In the genomic region with DNA sequence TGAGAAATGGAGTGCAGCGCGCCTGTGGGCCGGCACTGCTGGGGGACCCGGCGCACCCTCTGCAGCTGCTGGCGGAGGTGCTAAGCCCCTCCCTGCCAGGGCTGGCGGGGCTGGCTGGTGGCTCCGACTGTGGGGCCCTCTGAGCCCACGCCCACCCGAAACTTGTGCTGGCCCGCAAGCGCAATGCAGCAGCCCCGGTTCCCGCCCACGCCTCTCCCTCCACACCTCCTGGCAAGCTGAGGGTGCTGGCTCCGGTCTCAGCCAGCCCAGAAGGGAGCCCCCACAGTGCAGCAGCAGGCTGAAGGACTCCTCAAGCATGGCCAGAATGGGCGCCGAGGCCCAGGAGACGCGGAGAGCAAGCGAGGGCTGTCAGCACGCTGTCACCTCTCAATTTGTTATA, we compare ENCODE assay signal across 21 cellular contexts.
"Had no signal": no experiment of that assay in that cellular context is flagged by ENCODE, and none has a peak within 500 bp of the region (broad histone marks: within the 10 kb centered on the region; RNA-seq: fewer than 3 reads in every experiment).

No MANE protein-coding gene starts in this region.

- H2AFZ ChIP-seq: parathyroid adenoma had no signal

- H3K4me3 Mint-ChIP-seq: natural killer cell; stimulated activated effector memory CD8-positive, alpha-beta T cell treated with anti-CD3 and anti-CD28 coated beads, Interleukin-12 subunit alpha, Interleukin-12 subunit beta, amount 100 ng/mL, for 72 hours had no signal

- H3K9me3 ChIP-seq: lower lobe of right lung, neutrophil, psoas muscle, sigmoid colon, stomach, testis, upper lobe of right lung, vagina had no signal

- H3K4me3 ChIP-seq: dorsolateral prefrontal cortex, lower lobe of right lung, psoas muscle, sigmoid colon, stomach, tibial nerve, upper lobe of right lung, vagina had no signal

- H3K4me1 ChIP-seq: lower lobe of right lung, parathyroid adenoma, psoas muscle, sigmoid colon, stomach, testis, tibial nerve, upper lobe of right lung, vagina had no signal

- H3K9ac ChIP-seq: parathyroid adenoma had no signal

- H3K27ac ChIP-seq: dorsolateral prefrontal cortex, lower lobe of right lung, neutrophil, parathyroid adenoma, psoas muscle, sigmoid colon, stomach, testis, tibial nerve, upper lobe of right lung, vagina had no signal

- H3K27me3 ChIP-seq: neutrophil, testis, tibial nerve, upper lobe of right lung, vagina had no signal

- H3K4me1 Mint-ChIP-seq: natural killer cell; stimulated activated effector memory CD8-positive, alpha-beta T cell treated with anti-CD3 and anti-CD28 coated beads, Interleukin-12 subunit alpha, Interleukin-12 subunit beta, amount 100 ng/mL, for 72 hours had no signal

- H3K36me3 ChIP-seq: lower lobe of right lung, neutrophil, sigmoid colon, stomach, tibial nerve, upper lobe of right lung, vagina had no signal

- H3K27ac Mint-ChIP-seq: natural killer cell; stimulated activated effector memory CD8-positive, alpha-beta T cell treated with anti-CD3 and anti-CD28 coated beads, Interleukin-12 subunit alpha, Interleukin-12 subunit beta, amount 100 ng/mL, for 72 hours had no signal

- FAIRE-seq: keratinocyte had no signal

- H3K36me3 Mint-ChIP-seq: natural killer cell; stimulated activated effector memory CD8-positive, alpha-beta T cell treated with anti-CD3 and anti-CD28 coated beads, Interleukin-12 subunit alpha, Interleukin-12 subunit beta, amount 100 ng/mL, for 72 hours had no signal

- DNase-seq: cortex of kidney; effector CD4-positive, alpha-beta T cell; head of caudate nucleus; left ventricle myocardium superior; lower lobe of right lung; natural killer cell; psoas muscle; sigmoid colon; stimulated activated CD4-positive, alpha-beta T cell treated with anti-CD3 and anti-CD28 coated beads, Interleukin-2, amount 100 ng/mL, for 24 hours; stimulated activated CD4-positive, alpha-beta T cell treated with anti-CD3 and anti-CD28 coated beads, Interleukin-4, amount 100 ng/mL, for 24 hours; stimulated activated naive CD4-positive, alpha-beta T cell treated with Interleukin-2 at 50 U/mL for 16 hours; stomach; testis; upper lobe of right lung had no signal
